2 cellular contexts compared by ENCODE assay signal in genomic region chr18:55351980-55352714, GRCh38.
TF ChIP-seq lines count a peak whose summit lies in the region.

No MANE protein-coding gene starts in this region.

TF ChIP-seq in GM12878, 131 proteins besides CTCF, POLR2A, EP300 and RAD21 (continued from another document):
- TF ChIP-seq PKNOX1 (IDR thresholded peaks at IDR 0.05) (peak; percentile 71), PML (IDR thresholded peaks at IDR 0.05; ENCODE audit: low read length) (no peak), USF1 (IDR thresholded peaks at IDR 0.05; ENCODE audit: borderline replicate concordance, extremely low read length, insufficient read depth, low read depth, low read length) (no peak), MTA2 (IDR thresholded peaks at IDR 0.05; ENCODE audit: low read depth) (peak; percentile 56)

TF ChIP-seq in neural cell, 6 proteins besides CTCF, POLR2A, EP300 and RAD21 (continued from another document):
- TF ChIP-seq REST (IDR thresholded peaks at IDR 0.05; ENCODE audit: borderline replicate concordance) (no peak), MXI1 (conservative IDR thresholded peaks at IDR 0.05; ENCODE audit: poor library complexity, severe bottlenecking) (no peak)
